In the genomic region with DNA sequence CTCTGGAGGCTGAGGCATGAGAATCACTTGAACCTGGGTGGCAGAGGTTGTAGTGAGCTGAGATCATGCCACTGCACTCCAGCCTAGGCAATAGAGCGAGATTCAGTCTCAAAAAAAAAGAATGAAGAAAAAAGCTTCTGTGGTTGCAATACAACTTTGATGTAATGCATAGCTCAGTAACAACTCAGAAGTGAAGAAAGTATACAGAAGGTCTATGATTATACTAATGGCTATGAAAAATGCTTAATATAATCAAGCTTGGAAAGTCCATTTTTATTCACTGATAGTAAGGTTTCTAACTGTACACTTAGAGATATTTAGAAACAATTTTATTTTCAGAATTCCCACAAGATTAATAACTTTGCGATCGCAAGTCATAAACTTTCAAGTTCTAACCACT, we compare ENCODE assay signal across 26 cellular contexts.
"Had no signal": no experiment of that assay in that cellular context is flagged by ENCODE, and none has a peak within 500 bp of the region (broad histone marks: within the 10 kb centered on the region; RNA-seq: fewer than 3 reads in every experiment).

No MANE protein-coding gene starts in this region.

- H3K36me3 ChIP-seq: cardiac muscle cell, colonic mucosa, right atrium auricular region, transverse colon had no signal

- H3K36me3 Mint-ChIP-seq: activated naive CD4-positive, alpha-beta T cell treated with anti-CD3 and anti-CD28 coated beads, Interleukin-2, amount 50 U/mL, for 72 hours; naive B cell had no signal

- DNase-seq: activated CD4-positive, alpha-beta memory T cell treated with anti-CD3 and anti-CD28 coated beads, Interleukin-2, amount 10 ng/mL, durations not matched to agents 7 days and 5 days; activated CD4-positive, alpha-beta T cell treated with anti-CD3 and anti-CD28 coated beads for 1 hour; activated CD4-positive, alpha-beta T cell treated with anti-CD3 and anti-CD28 coated beads, Interleukin-2, amount 10 ng/mL, durations not matched to agents 7 days and 5 days; activated naive CD4-positive, alpha-beta T cell; activated T-cell treated with anti-CD3 and anti-CD28 coated beads, Interleukin-2, amount 50 U/mL, for 48 hours; cerebellar nuclear complex; colonic mucosa; effector CD8-positive, alpha-beta T cell; left cardiac atrium; left ventricle myocardium superior; naive B cell; nucleus accumbens; stimulated activated CD4-positive, alpha-beta T cell treated with anti-CD3 and anti-CD28 coated beads, Interleukin-2, amount 100 ng/mL, for 48 hours; stimulated activated naive CD4-positive, alpha-beta T cell treated with Interleukin-2 at 50 U/mL for 16 hours; SW 1271; T-helper 9 cell; testis; transverse colon had no signal

- H3K4me3 Mint-ChIP-seq: activated CD4-positive, alpha-beta memory T cell treated with anti-CD3 and anti-CD28 coated beads, Interleukin-2, amount 10 ng/mL, durations not matched to agents 7 days and 5 days; activated CD4-positive, alpha-beta T cell treated with anti-CD3 and anti-CD28 coated beads, Interleukin-2, amount 10 ng/mL, durations not matched to agents 7 days and 5 days; naive B cell; T-helper 1 cell treated with Interleukin-12 subunit alpha and Interleukin-12 subunit beta and Interleukin-4 antibody, amounts not matched to agents 30 μg/mL and 1 μg/mL, for 36 hours had no signal

- H3K27ac Mint-ChIP-seq: activated CD4-positive, alpha-beta memory T cell treated with anti-CD3 and anti-CD28 coated beads, Interleukin-2, amount 10 ng/mL, durations not matched to agents 7 days and 5 days; activated CD4-positive, alpha-beta T cell treated with anti-CD3 and anti-CD28 coated beads, Interleukin-2, amount 10 ng/mL, durations not matched to agents 7 days and 5 days; activated T-helper 2 cell treated with anti-CD3 and anti-CD28 coated beads, Interferon-gamma antibody, Interleukin-2, Interleukin-4, amounts not matched to agents 10 μg/mL and 5 μg/mL and 100 μg/mL, durations not matched to agents 14 hours and 24 hours and 36 hours; naive B cell; T-helper 1 cell treated with Interleukin-12 subunit alpha and Interleukin-12 subunit beta and Interleukin-4 antibody, amounts not matched to agents 30 μg/mL and 1 μg/mL, for 36 hours had no signal

- H3K9me3 ChIP-seq: colonic mucosa, right atrium auricular region, testis, transverse colon had no signal

- H3K27ac ChIP-seq: cardiac muscle cell, colonic mucosa, right atrium auricular region, testis, transverse colon had no signal

- FAIRE-seq: endometrium, frontal cortex, islet of Langerhans had no signal

- H3K27me3 ChIP-seq: cardiac muscle cell, colonic mucosa, right atrium auricular region, testis, transverse colon had no signal

- H3K9me3 Mint-ChIP-seq: activated CD4-positive, alpha-beta memory T cell treated with anti-CD3 and anti-CD28 coated beads, Interleukin-2, amount 10 ng/mL, durations not matched to agents 7 days and 5 days; activated CD4-positive, alpha-beta T cell treated with anti-CD3 and anti-CD28 coated beads, Interleukin-2, amount 10 ng/mL, durations not matched to agents 7 days and 5 days; activated naive CD4-positive, alpha-beta T cell treated with anti-CD3 and anti-CD28 coated beads, Interleukin-2, amount 50 U/mL, for 72 hours; activated T-helper 2 cell treated with anti-CD3 and anti-CD28 coated beads, Interferon-gamma antibody, Interleukin-2, Interleukin-4, amounts not matched to agents 10 μg/mL and 5 μg/mL and 100 μg/mL, durations not matched to agents 14 hours and 24 hours and 36 hours; naive B cell; T-helper 1 cell treated with Interleukin-12 subunit alpha and Interleukin-12 subunit beta and Interleukin-4 antibody, amounts not matched to agents 30 μg/mL and 1 μg/mL, for 36 hours had no signal

- H3K4me1 ChIP-seq: colonic mucosa, right atrium auricular region, testis, transverse colon had no signal

- H3K4me3 ChIP-seq: cardiac muscle cell, colonic mucosa, right atrium auricular region, testis, transverse colon had no signal

- ATAC-seq: activated naive CD4-positive, alpha-beta T cell treated with anti-CD3 and anti-CD28 coated beads, Interleukin-2, amount 50 U/mL, for 72 hours; left cardiac atrium; left ventricle myocardium superior had no signal

- H3K27me3 Mint-ChIP-seq: activated CD4-positive, alpha-beta memory T cell treated with anti-CD3 and anti-CD28 coated beads, Interleukin-2, amount 10 ng/mL, durations not matched to agents 7 days and 5 days; activated CD4-positive, alpha-beta T cell treated with anti-CD3 and anti-CD28 coated beads, Interleukin-2, amount 10 ng/mL, durations not matched to agents 7 days and 5 days; naive B cell had no signal

- H3K4me1 Mint-ChIP-seq: naive B cell had no signal
